Comparison of ENCODE assay signal across 10 cellular contexts in genomic region chr6:42140051-42140450, GRCh38. TPM values are rescaled to one million over a fixed set of nuclear protein-coding genes. Genes with fewer than 3 reads are reported as not detected.
DNase-seq lines count a peak whose midpoint lies in the region; ATAC-seq and TF ChIP-seq lines count a peak whose summit lies in the region.
"Had no signal": no experiment of that assay in that cellular context is flagged by ENCODE, and none has a peak within 500 bp of the region (broad histone marks: within the 10 kb centered on the region; RNA-seq: fewer than 3 reads in every experiment).

No MANE protein-coding gene starts in this region.

- TF ChIP-seq POLR2A in NB4 (IDR thresholded peaks at IDR 0.05; ENCODE audit: extremely low read depth, insufficient read length), result no peak

- no peaks in the 10 kb centered on the region for H3K9me3 Mint-ChIP-seq in Calu3 (ENCODE audit: low read depth, unreplicated experiment)
- H3K9me3 Mint-ChIP-seq: activated T-helper 2 cell treated with anti-CD3 and anti-CD28 coated beads, Interferon-gamma antibody, Interleukin-2, Interleukin-4, amounts not matched to agents 10 μg/mL and 5 μg/mL and 100 μg/mL, durations not matched to agents 14 hours and 24 hours and 36 hours had no signal

- H3K4me1 ChIP-seq in colonic mucosa, result peaks cover 17% of the 10 kb centered on the region
- peaks cover 31 to 35% of the 10 kb centered on the region in 2 donors for H3K4me1 ChIP-seq in neuronal stem cell (ENCODE audit: control insufficient read depth in 2 of 2, insufficient read depth in 1 of 2, low read depth in 1 of 2, low read length in 2 of 2)

- no peaks in the 10 kb centered on the region for H3K79me1 ChIP-seq in neuronal stem cell (ENCODE audit: low read depth, low read length)

- no peaks in the 10 kb centered on the region for H3K27me3 Mint-ChIP-seq in Calu3 (ENCODE audit: unreplicated experiment)

- H3K9ac ChIP-seq in colonic mucosa (ENCODE audit: low read depth in 2 of 2, low read length in 2 of 2), result peak overlapping the region in 1 of 2 donors; percentile 93
- H3K9ac ChIP-seq in neuronal stem cell (ENCODE audit: low read depth, low read length, poor library complexity), result no peak overlapping the region

- H3K4me3 Mint-ChIP-seq in Calu3 (ENCODE audit: low read depth, unreplicated experiment), result peak overlapping the region; percentile 74

- ATAC-seq in GM19397 (IDR thresholded peaks at IDR 0.05; ENCODE audit: unreplicated experiment), result no peak
- no peak for ATAC-seq in GM21786 (IDR thresholded peaks at IDR 0.05; ENCODE audit: unreplicated experiment)

- H3K27me3 ChIP-seq in colonic mucosa (peaks cover 6% of the 10 kb centered on the region), neuronal stem cell (ENCODE audit: control insufficient read depth in 3 of 3, insufficient read depth in 3 of 3, low read depth in 1 of 3, low read length in 3 of 3) (peaks cover 7 to 46% (median 35%) of the 10 kb centered on the region in 3 experiments)

- no TSS peak for BruUV-seq in Calu3 (replicated peaks; lab: Mats Ljungman, UMichigan)

- peak overlapping the region; percentile 33 for H2AK5ac ChIP-seq in neuronal stem cell (ENCODE audit: low read depth, low read length)

- H3K4ac ChIP-seq in neuronal stem cell (ENCODE audit: low read length), result no peak overlapping the region

- peak overlapping the region; percentile 6 for H3K18ac ChIP-seq in neuronal stem cell (ENCODE audit: low read length)

- H3K4me1 Mint-ChIP-seq in Calu3 (ENCODE audit: low read depth, unreplicated experiment), result peaks cover 68% of the 10 kb centered on the region

- H3K14ac ChIP-seq in neuronal stem cell (ENCODE audit: low read length), result no peak overlapping the region

- no peak overlapping the region for H2AFZ ChIP-seq in neuronal stem cell (ENCODE audit: low read length)

- DNase-seq in Calu3 (peak; percentile 73), NB4 (ENCODE audit: low read depth) (peak; percentile 79), colonic mucosa (peak; percentile 87), neuronal stem cell (ENCODE audit: low spot score) (no peak), COLO829 (ENCODE audit: low spot score) (no peak), NCI-H146 treated with DMSO at 0.1 percent for 48 hours (lab: John Stamatoyannopoulos, UW; ENCODE audit: unreplicated experiment) (no peak)

- CTCF ChIA-PET in Calu3 (lab: Charles Lee), result interaction anchor here (1.0 to 2.5 kb wide), 5 partner anchors 17 to 57 kb away, joined by 3 to 15 read pairs (median 5); no protein-coding TSS in a partner anchor

- no peak overlapping the region for H3K4me2 ChIP-seq in neuronal stem cell (ENCODE audit: insufficient read depth, low read length, poor library complexity, severe bottlenecking)

- H3K9me3 ChIP-seq in colonic mucosa, result no peaks in the 10 kb centered on the region
- H3K9me3 ChIP-seq in neuronal stem cell (replicated peaks in 1 of 2; ENCODE audit: control insufficient read depth in 2 of 2, insufficient read depth in 1 of 2, low read depth in 1 of 2, low read length in 2 of 2), result no peaks in the 10 kb centered on the region

- H3K27ac ChIP-seq in colonic mucosa, result peak overlapping the region; percentile 85
- H3K27ac ChIP-seq in neuronal stem cell (replicated peaks; ENCODE audit: low read length), result no peak overlapping the region

- H3K36me3 Mint-ChIP-seq in Calu3 (ENCODE audit: insufficient read depth, unreplicated experiment), result peaks cover 74% of the 10 kb centered on the region

- H4K8ac ChIP-seq in neuronal stem cell (ENCODE audit: low read depth, low read length), result no peak overlapping the region

- no CpG with 5 or more reads among the region's 5 CpGs for WGBS in neuronal stem cell (ENCODE audit: extremely low coverage in 2 of 2, insufficient read length in 2 of 2, insufficient replicate concordance in 1 of 2), 2 donors

- H3K23ac ChIP-seq in neuronal stem cell (ENCODE audit: low read depth, low read length, poor library complexity), result no peak overlapping the region

- peak overlapping the region; percentile 89 for H3K27ac Mint-ChIP-seq in Calu3 (ENCODE audit: unreplicated experiment)
- H3K27ac Mint-ChIP-seq: activated T-helper 2 cell treated with anti-CD3 and anti-CD28 coated beads, Interferon-gamma antibody, Interleukin-2, Interleukin-4, amounts not matched to agents 10 μg/mL and 5 μg/mL and 100 μg/mL, durations not matched to agents 14 hours and 24 hours and 36 hours had no signal

- peak overlapping the region; percentile 69 for H2BK12ac ChIP-seq in neuronal stem cell (ENCODE audit: low read length)

- H4K91ac ChIP-seq in neuronal stem cell (ENCODE audit: low read depth, low read length, poor library complexity), result peak overlapping the region; percentile 85

- H2BK5ac ChIP-seq in neuronal stem cell (ENCODE audit: low read length), result no peak overlapping the region

- H2BK120ac ChIP-seq in neuronal stem cell (ENCODE audit: low read depth, low read length), result no peak overlapping the region

- H2BK15ac ChIP-seq in neuronal stem cell (ENCODE audit: low read length), result peak overlapping the region; percentile 2

- no peaks in the 10 kb centered on the region for H3K36me3 ChIP-seq in colonic mucosa
- H3K36me3 ChIP-seq in neuronal stem cell (replicated peaks in 1 of 2; ENCODE audit: control insufficient read depth in 2 of 2, insufficient read depth in 2 of 2, low read length in 2 of 2), result no peaks in the 10 kb centered on the region

- TF ChIP-seq CTCF in Calu3 (IDR thresholded peaks at IDR 0.05; ENCODE audit: unreplicated experiment) (no peak), NB4 (IDR thresholded peaks at IDR 0.05; ENCODE audit: low read depth, low read length) (no peak), colonic mucosa (IDR thresholded peaks at IDR 0.05) (no peak)

- H3K4me3 ChIP-seq in NB4 (ENCODE audit: low read depth, low read length) (no peak overlapping the region), colonic mucosa (no peak overlapping the region), neuronal stem cell (ENCODE audit: low read length in 2 of 2) (peak overlapping the region in 1 of 2 donors; percentile 40)

- intact Hi-C loops in Calu3 (cut with micrococcal nuclease; ENCODE audit: unreplicated experiment) (no loop called here), colonic mucosa (cut with DNase I) (loop anchor here (5.0 kb wide), 1 partner anchor 43 kb away; no protein-coding TSS in a partner anchor)

RNA-seq across cellular contexts. Expression of gene C6orf132, which starts 2.4 kb away (rescaled TPM):
- total RNA-seq in Calu3 (2022), result 85.8 and 88.5 TPM in 2 replicates
- 10 to 100 TPM; 35.1 to 42.3 TPM for total RNA-seq in colonic mucosa
- polyA plus RNA-seq in neuronal stem cell (2013, experiment 1 of 2), result 0.39 TPM
- polyA plus RNA-seq in neuronal stem cell (2013, experiment 2 of 2), result 0.39 TPM
- total RNA-seq: SK-MEL-5 had no signal

RNA-seq across cellular contexts. Expression of gene GUCA1A, which starts 33.1 kb away (rescaled TPM):
- not detected in 2 replicates for total RNA-seq in Calu3 (2022)
- total RNA-seq in colonic mucosa, result not detected
- 2.2 TPM for polyA plus RNA-seq in neuronal stem cell (2013, experiment 1 of 2)
- 2.8 TPM for polyA plus RNA-seq in neuronal stem cell (2013, experiment 2 of 2)
- total RNA-seq: SK-MEL-5 had no signal

RNA-seq across cellular contexts. Expression of gene GUCA1B, which starts 54.7 kb away (rescaled TPM):
- total RNA-seq in Calu3 (2022) (1.1 and 1.4 TPM in 2 replicates), colonic mucosa (1 to 10 TPM in 1 of 2 donors, under 1 TPM in 1; 0.80 to 1.4 TPM)
- 1.2 TPM for polyA plus RNA-seq in neuronal stem cell (2013, experiment 1 of 2)
- polyA plus RNA-seq in neuronal stem cell (2013, experiment 2 of 2), result 1.3 TPM

Comparison
In these comparisons a context has a peak if more than half of its experiments do, and no peak if none do; other contexts are left out.
1. DNase-seq: peak in Calu3 (single experiment), NB4 (single experiment) and colonic mucosa (single experiment); none in neuronal stem cell (single experiment), COLO829 (single experiment) and NCI-H146 treated with DMSO at 0.1 percent for 48 hours (single experiment).